Comparison of ENCODE assay signal across 6 cellular contexts in the genomic region with DNA sequence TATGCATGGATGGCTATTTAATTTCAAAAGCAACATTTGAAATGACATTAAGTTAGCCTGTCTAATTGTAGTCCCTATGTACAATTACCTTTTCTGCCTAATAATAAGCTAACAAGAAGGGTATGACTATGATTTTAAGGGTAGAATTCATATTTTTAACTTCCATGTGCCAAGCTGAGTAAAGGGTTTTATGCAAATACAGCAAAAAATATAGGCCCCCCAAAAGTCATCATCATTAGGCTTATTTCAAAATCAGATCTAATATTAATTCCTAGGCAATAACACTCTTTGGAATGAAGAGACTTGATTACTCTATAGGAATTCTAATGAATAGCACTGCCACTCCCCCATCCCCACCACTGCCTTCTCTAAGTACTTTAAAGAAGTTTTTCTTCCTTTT.
"Had no signal": no experiment of that assay in that cellular context is flagged by ENCODE, and none has a peak within 500 bp of the region (broad histone marks: within the 10 kb centered on the region; RNA-seq: fewer than 3 reads in every experiment).

No MANE protein-coding gene starts in this region.

- H3K9ac ChIP-seq: KMS-11 had no signal

- H3K4me3 Mint-ChIP-seq: IgD-negative memory B cell had no signal

- DNase-seq: KBM-7, KG1 had no signal

- H3K27ac ChIP-seq: HL-60, KMS-11 had no signal

- H3K4me2 ChIP-seq: KMS-11 had no signal

- H3K27ac Mint-ChIP-seq: IgD-negative memory B cell had no signal

- FAIRE-seq: HTR-8/SVneo had no signal
